11 cellular contexts compared by ENCODE assay signal in genomic region chr4:123606946-123607542, GRCh38.
A peak's percentile ranks its signal among the peaks of the same experiment; 100 is the strongest.
DNase-seq lines count a peak whose midpoint lies in the region; ATAC-seq and TF ChIP-seq lines count a peak whose summit lies in the region.
"Had no signal": no experiment of that assay in that cellular context is flagged by ENCODE, and none has a peak within 500 bp of the region (broad histone marks: within the 10 kb centered on the region; RNA-seq: fewer than 3 reads in every experiment).

No MANE protein-coding gene starts in this region.

- no peak overlapping the region for H3K9ac ChIP-seq in Loucy (ENCODE audit: low read depth, low read length, poor library complexity, severe bottlenecking)

- H3K4me1 ChIP-seq in Loucy (ENCODE audit: insufficient read depth, low read length, poor library complexity, severe bottlenecking): peaks cover 39% of the 10 kb centered on the region

- H3K9me3 ChIP-seq in Loucy (ENCODE audit: insufficient read depth, low read depth, low read length): no peaks in the 10 kb centered on the region

- peaks cover 27% of the 10 kb centered on the region in 2 donors for H3K4me1 Mint-ChIP-seq in natural killer cell

- H3K36me3 Mint-ChIP-seq in natural killer cell: no peaks in the 10 kb centered on the region

- H3F3A ChIP-seq in Loucy (ENCODE audit: low read depth): no peaks in the 10 kb centered on the region

- no peaks in the 10 kb centered on the region for H3K9me3 Mint-ChIP-seq in natural killer cell

- WGBS in lower leg skin, 2 donors: 77 to 79% methylated on average over 3 of the region's 3 CpGs

- peak overlapping the region; percentile 82 for H3K4me3 Mint-ChIP-seq in natural killer cell

- H3K4me2 ChIP-seq in Loucy (ENCODE audit: low read depth, low read length, poor library complexity, severe bottlenecking): peak overlapping the region; percentile 58

- H3K36me3 ChIP-seq in Loucy (ENCODE audit: insufficient read depth, low read length): no peaks in the 10 kb centered on the region

- no peaks in the 10 kb centered on the region for H4K20me1 ChIP-seq in Loucy (ENCODE audit: insufficient read depth, low read length, poor library complexity, severe bottlenecking)

- no peaks in the 10 kb centered on the region for H3K9me2 ChIP-seq in Loucy (replicated peaks; ENCODE audit: low read depth, low read length)

- H2AFZ ChIP-seq in Loucy (ENCODE audit: low read length): peak overlapping the region; percentile 13; the same call in 1 of the 2 replicates

- intact Hi-C loops in natural killer cell (cut with micrococcal nuclease) (no loop called here), lower leg skin (cut with DNase I; ENCODE audit: low total_unique reads) (no loop called here)

- H3K4me3 ChIP-seq in Loucy (ENCODE audit: low read length, poor library complexity, severe bottlenecking): peak overlapping the region; percentile 11
- no peak overlapping the region for H3K4me3 ChIP-seq in lower leg skin (ENCODE audit: low read depth, poor library complexity, severe bottlenecking)

- ATAC-seq in GM18873 (IDR thresholded peaks at IDR 0.05; ENCODE audit: low FRiP score, unreplicated experiment): peak; percentile 82
- peak; percentile 74 for ATAC-seq in HG02610 (IDR thresholded peaks at IDR 0.05; ENCODE audit: unreplicated experiment)
- ATAC-seq in natural killer cell: peak; percentile 60 to 78 (median 62)
- ATAC-seq: PC-3 had no signal

- no peaks in the 10 kb centered on the region for H3K27me3 Mint-ChIP-seq in natural killer cell (ENCODE audit: low read depth in 2 of 2)

- peak overlapping the region; percentile 77 to 83 for H3K27ac Mint-ChIP-seq in natural killer cell

- no peak for TF ChIP-seq POLR2A in lower leg skin (IDR thresholded peaks at IDR 0.05)

- H3K79me2 ChIP-seq in Loucy (ENCODE audit: insufficient read depth, low read length): no peaks in the 10 kb centered on the region

- DNase-seq in natural killer cell (no peak), NCI-H524 treated with DMSO at 0.1 percent for 48 hours (lab: John Stamatoyannopoulos, UW) (no peak), lower leg skin (ENCODE audit: low spot score in 2 of 2) (no peak), NCI-H1092 treated with DMSO at 0.1 percent for 48 hours (lab: John Stamatoyannopoulos, UW) (no peak), GOT3 (lab: John Stamatoyannopoulos, UW) (no peak)
- DNase-seq: activated CD4-positive, CD25-positive, alpha-beta regulatory T cell; amniotic stem cell; PC-3 had no signal

- no peaks in the 10 kb centered on the region for H3K27me3 ChIP-seq in Loucy (ENCODE audit: insufficient read depth, low read length, poor library complexity, severe bottlenecking)

- no peak for TF ChIP-seq CTCF in Loucy (conservative IDR thresholded peaks at IDR 0.05; ENCODE audit: low read length)
- TF ChIP-seq CTCF in natural killer cell (IDR thresholded peaks at IDR 0.05): no peak
- no peak for TF ChIP-seq CTCF in lower leg skin (IDR thresholded peaks at IDR 0.05)
